ENCODE assay signal across 28 cellular contexts in the genomic region with DNA sequence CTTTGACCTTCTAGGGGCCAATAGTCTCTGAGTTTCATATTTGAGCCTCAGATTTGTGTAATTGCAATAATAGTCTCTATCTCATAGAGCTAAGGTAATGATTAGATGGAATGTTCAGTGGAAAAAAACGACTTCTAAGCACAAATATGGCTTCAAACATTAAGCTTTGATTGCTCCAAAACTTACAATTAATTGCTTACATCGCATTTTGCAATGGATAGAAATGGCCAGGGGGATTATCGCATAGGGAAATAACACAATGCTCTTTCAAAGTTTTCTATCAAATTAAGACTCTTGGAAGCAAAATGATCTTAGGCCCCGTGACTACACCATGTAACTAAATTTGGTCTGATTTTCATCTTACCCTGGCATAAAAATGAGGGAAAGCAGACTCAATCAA.
"Had no signal": no experiment of that assay in that cellular context is flagged by ENCODE, and none has a peak within 500 bp of the region (broad histone marks: within the 10 kb centered on the region; RNA-seq: fewer than 3 reads in every experiment).

No MANE protein-coding gene starts in this region.

- H3K36me3 ChIP-seq: colonic mucosa, esophagus muscularis mucosa, esophagus squamous epithelium, gastrocnemius medialis, gastroesophageal sphincter, heart left ventricle, heart right ventricle had no signal

- H3K4me1 ChIP-seq: colonic mucosa, esophagus muscularis mucosa, esophagus squamous epithelium, foreskin keratinocyte, gastrocnemius medialis, gastroesophageal sphincter, heart left ventricle, heart right ventricle had no signal

- ATAC-seq: effector memory CD8-positive, alpha-beta T cell; esophagus mucosa; foreskin keratinocyte; gastrocnemius medialis; gastroesophageal sphincter; heart left ventricle; heart right ventricle had no signal

- H3K27ac ChIP-seq: colonic mucosa, coronary artery, dorsolateral prefrontal cortex, epithelial cell of prostate, esophagus muscularis mucosa, esophagus squamous epithelium, foreskin keratinocyte, gastrocnemius medialis, gastroesophageal sphincter, heart left ventricle, heart right ventricle had no signal

- H3K9me3 ChIP-seq: colonic mucosa, esophagus muscularis mucosa, esophagus squamous epithelium, gastrocnemius medialis, gastroesophageal sphincter had no signal

- H3K27me3 ChIP-seq: colonic mucosa, dorsolateral prefrontal cortex, esophagus muscularis mucosa, esophagus squamous epithelium, foreskin keratinocyte, gastrocnemius medialis, gastroesophageal sphincter, heart right ventricle had no signal

- DNase-seq: colonic mucosa; cortex of kidney; dermis blood vessel endothelial cell; dorsolateral prefrontal cortex; effector CD4-positive, alpha-beta T cell; effector CD8-positive, alpha-beta T cell; effector memory CD4-positive, alpha-beta T cell; effector memory CD8-positive, alpha-beta T cell; endodermal cell; erythroblast; esophagus squamous epithelium; foreskin fibroblast; foreskin keratinocyte; foreskin melanocyte; gastrocnemius medialis; glutamatergic neuron; head of caudate nucleus; heart left ventricle; heart right ventricle had no signal

- H3K4me3 ChIP-seq: colonic mucosa, coronary artery, dorsolateral prefrontal cortex, esophagus muscularis mucosa, esophagus squamous epithelium, gastrocnemius medialis, gastroesophageal sphincter, heart left ventricle, heart right ventricle had no signal

- FAIRE-seq: colon, endometrium, endothelial cell of umbilical vein, frontal cortex had no signal
